ENCODE assay signal across 7 cellular contexts in the genomic region with DNA sequence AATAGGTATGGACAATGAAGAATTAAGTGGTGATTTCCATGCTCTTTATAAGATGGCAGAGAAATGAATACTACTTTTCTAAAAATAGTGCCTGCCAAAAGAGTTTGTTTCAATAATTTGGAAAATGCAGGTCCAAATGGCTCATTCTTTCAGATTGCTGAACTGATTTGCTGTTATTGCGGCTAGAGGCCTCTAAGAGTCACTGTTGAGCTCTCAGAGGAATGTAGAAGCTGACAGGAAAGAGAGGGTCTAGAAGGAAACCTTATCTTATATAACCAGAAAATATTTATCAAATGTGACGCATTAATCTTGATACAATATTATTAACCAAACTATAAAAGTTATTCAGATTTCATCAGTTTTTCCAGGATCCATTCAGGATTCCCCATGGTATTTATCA.
DNase-seq lines count a peak whose midpoint lies in the region; ATAC-seq and TF ChIP-seq lines count a peak whose summit lies in the region.

No MANE protein-coding gene starts in this region.

- intact Hi-C loops in activated CD8-positive, alpha-beta T cell treated with anti-CD3 and anti-CD28 coated beads for 36 hours (cut with micrococcal nuclease) = loop anchor here (10.0 kb wide), 1 partner anchor 113 kb away; a partner anchor contains a TSS
- intact Hi-C loops in Right ventricle myocardium superior (cut with DNase I) = no loop called here

- POLR2A ChIA-PET in activated CD8-positive, alpha-beta T cell treated with anti-CD3 and anti-CD28 coated beads for 36 hours (lab: Charles Lee) = no interaction called here

- H3K4me3 Mint-ChIP-seq in activated CD8-positive, alpha-beta T cell treated with anti-CD3 and anti-CD28 coated beads for 36 hours = no peak overlapping the region

- no peaks in the 10 kb centered on the region for H3K9me3 Mint-ChIP-seq in activated CD8-positive, alpha-beta T cell treated with anti-CD3 and anti-CD28 coated beads for 36 hours

- peak; percentile 46 for TF ChIP-seq CTCF in activated CD8-positive, alpha-beta T cell treated with anti-CD3 and anti-CD28 coated beads for 36 hours (IDR thresholded peaks at IDR 0.05)

- H3K36me3 Mint-ChIP-seq in activated CD8-positive, alpha-beta T cell treated with anti-CD3 and anti-CD28 coated beads for 36 hours (ENCODE audit: low read depth) = no peaks in the 10 kb centered on the region

- no peaks in the 10 kb centered on the region for H3K27me3 Mint-ChIP-seq in activated CD8-positive, alpha-beta T cell treated with anti-CD3 and anti-CD28 coated beads for 36 hours

- CTCF ChIA-PET in activated CD8-positive, alpha-beta T cell treated with anti-CD3 and anti-CD28 coated beads for 36 hours (lab: Charles Lee) = interaction anchor here (0.7 to 1.7 kb wide), 10 partner anchors 11 to 158 kb away, joined by 3 to 6 read pairs (median 4); a partner anchor contains a TSS

- peak; percentile 0 for DNase-seq in EL
- DNase-seq in HT-29 (ENCODE audit: low spot score) = peak; percentile 20
- peak; percentile 14 for DNase-seq in activated CD8-positive, alpha-beta T cell treated with anti-CD3 and anti-CD28 coated beads for 36 hours
- peak; percentile 15 to 36 for DNase-seq in lung microvascular endothelial cell (ENCODE audit: low read depth in 2 of 2)
- no peak for DNase-seq in Right ventricle myocardium superior

- no peak overlapping the region for H3K27ac Mint-ChIP-seq in activated CD8-positive, alpha-beta T cell treated with anti-CD3 and anti-CD28 coated beads for 36 hours

- ATAC-seq in activated CD8-positive, alpha-beta T cell treated with anti-CD3 and anti-CD28 coated beads for 36 hours = no peak
- ATAC-seq in HG03108 (IDR thresholded peaks at IDR 0.05; ENCODE audit: unreplicated experiment) = no peak
- ATAC-seq in Right ventricle myocardium superior (ENCODE audit: poor library complexity) = no peak
- no peak for ATAC-seq in GM21619 (IDR thresholded peaks at IDR 0.05; ENCODE audit: unreplicated experiment)

- no peaks in the 10 kb centered on the region for H3K4me1 Mint-ChIP-seq in activated CD8-positive, alpha-beta T cell treated with anti-CD3 and anti-CD28 coated beads for 36 hours (ENCODE audit: low read depth)
